In genomic region chr6:143018955-143019354, GRCh38 we compare ENCODE assay signal across 20 cellular contexts.
"Had no signal": no experiment of that assay in that cellular context is flagged by ENCODE, and none has a peak within 500 bp of the region (broad histone marks: within the 10 kb centered on the region; RNA-seq: fewer than 3 reads in every experiment).

No MANE protein-coding gene starts in this region.

- DNase-seq: activated CD4-positive, alpha-beta T cell treated with anti-CD3 and anti-CD28 coated beads, Interleukin-2, amount 10 ng/mL, durations not matched to agents 7 days and 5 days; activated CD8-positive, alpha-beta T cell treated with anti-CD3 and anti-CD28 coated beads, Interleukin-2, amount 10 ng/mL, durations not matched to agents 7 days and 5 days; activated naive CD4-positive, alpha-beta T cell treated with Interleukin-2 at 50 U/mL for 16 hours; activated naive CD8-positive, alpha-beta T cell treated with anti-CD3 and anti-CD28 coated beads, Interleukin-2, amount 10 ng/mL, durations not matched to agents 7 days and 5 days; activated T-cell treated with anti-CD3 and anti-CD28 coated beads, Interleukin-2, amount 50 U/mL, for 24 hours; brain microvascular endothelial cell; cortex of kidney; erythroblast; glutamatergic neuron; hippocampal formation; islet precursor cell; left colon; lower lobe of right lung; occipital lobe; retina; stimulated activated CD4-positive, alpha-beta T cell treated with anti-CD3 and anti-CD28 coated beads, Interleukin-12 subunit alpha, Interleukin-12 subunit beta, amount 100 ng/mL, for 4 hours; stimulated activated CD4-positive, alpha-beta T cell treated with anti-CD3 and anti-CD28 coated beads, Interleukin-2, amount 100 ng/mL, for 24 hours; stimulated activated naive CD4-positive, alpha-beta T cell treated with Interleukin-2 at 50 U/mL for 16 hours; T1000; thyroid gland had no signal

- H3K36me3 ChIP-seq: brain microvascular endothelial cell, lower lobe of right lung, thyroid gland had no signal

- ATAC-seq: activated CD8-positive, alpha-beta T cell treated with anti-CD3 and anti-CD28 coated beads, Interleukin-2, amount 10 ng/mL, durations not matched to agents 7 days and 5 days; left colon; lower lobe of right lung had no signal

- H3K9me3 ChIP-seq: lower lobe of right lung, thyroid gland had no signal

- H3K27ac ChIP-seq: brain microvascular endothelial cell, lower lobe of right lung, thyroid gland had no signal

- H3K4me3 ChIP-seq: lower lobe of right lung, thyroid gland had no signal

- H3K4me1 ChIP-seq: lower lobe of right lung, thyroid gland had no signal

- H3K27me3 ChIP-seq: brain microvascular endothelial cell, thyroid gland had no signal
